In the genomic region with DNA sequence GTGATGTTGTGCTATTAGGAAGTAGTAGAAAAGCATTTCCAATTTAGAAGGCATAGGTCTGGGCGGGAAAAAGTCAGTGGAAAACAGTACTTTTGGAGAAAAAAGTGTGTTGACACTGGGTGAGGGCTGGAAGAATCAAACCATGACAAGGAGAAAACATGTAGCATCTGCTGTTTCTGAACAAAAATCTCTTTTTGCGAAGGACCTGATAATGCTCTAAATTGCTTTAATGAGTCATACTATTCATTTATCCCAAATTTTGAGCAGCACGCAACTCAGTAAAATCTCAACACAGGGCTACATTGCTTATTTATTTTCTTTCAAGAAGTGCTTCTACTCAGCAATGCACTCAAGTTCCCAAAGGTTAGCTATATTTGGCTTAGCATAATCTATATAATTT, we compare ENCODE assay signal across 19 cellular contexts.
DNase-seq lines count a peak whose midpoint lies in the region; ATAC-seq and TF ChIP-seq lines count a peak whose summit lies in the region.
"Had no signal": no experiment of that assay in that cellular context is flagged by ENCODE, and none has a peak within 500 bp of the region (broad histone marks: within the 10 kb centered on the region; RNA-seq: fewer than 3 reads in every experiment).

No MANE protein-coding gene starts in this region.

- intact Hi-C loops in Right ventricle myocardium inferior (cut with DNase I) = no loop called here
- intact Hi-C loops in cardiac septum (cut with DNase I) = no loop called here
- intact Hi-C loops in left ventricle myocardium inferior (cut with micrococcal nuclease) = no loop called here
- intact Hi-C loops in uterus (cut with DNase I; ENCODE audit: low total_unique reads) = no loop called here
- intact Hi-C loops in esophagus squamous epithelium (cut with DNase I) = no loop called here

- ATAC-seq in Right ventricle myocardium inferior = peak; percentile 82
- ATAC-seq: A549, GM23338, HCT116, HepG2 had no signal

- DNase-seq in Right ventricle myocardium inferior (ENCODE audit: missing footprints) (no peak), cardiac septum (ENCODE audit: low spot score) (no peak), left ventricle myocardium inferior (no peak), mesothelial cell of epicardium (ENCODE audit: low spot score in 2 of 2, unreplicated experiment in 2 of 2) (no peak), SJCRH30 (no peak), uterus (no peak), esophagus squamous epithelium (lab: John Stamatoyannopoulos, UW) (no peak)
- DNase-seq: AML-193; Caco-2; CD4-positive, alpha-beta T cell; H7; HFFc6 had no signal

- H3K4me3 ChIP-seq in left ventricle myocardium inferior (no peak overlapping the region), SJCRH30 (no peak overlapping the region), uterus (no peak overlapping the region), esophagus squamous epithelium (no peak overlapping the region)
- H3K4me3 ChIP-seq: A549, GM23338 had no signal

- H3K9me3 Mint-ChIP-seq in mesothelial cell of epicardium = peaks cover 8% of the 10 kb centered on the region
- H3K9me3 Mint-ChIP-seq: CD4-positive, alpha-beta T cell; GM23338 had no signal

- no peak overlapping the region for H3K4me3 Mint-ChIP-seq in mesothelial cell of epicardium
- H3K4me3 Mint-ChIP-seq: CD4-positive, alpha-beta T cell; GM23338; HFFc6; IgD-negative memory B cell had no signal

- H3K27me3 Mint-ChIP-seq in mesothelial cell of epicardium (ENCODE audit: low read depth) = no peaks in the 10 kb centered on the region
- H3K27me3 Mint-ChIP-seq: IgD-negative memory B cell had no signal

- TF ChIP-seq CTCF in left ventricle myocardium inferior (IDR thresholded peaks at IDR 0.05; ENCODE audit: borderline replicate concordance) = no peak
- no peak for TF ChIP-seq CTCF in mesothelial cell of epicardium (IDR thresholded peaks at IDR 0.05; ENCODE audit: unreplicated experiment)
- no peak for TF ChIP-seq CTCF in uterus (IDR thresholded peaks at IDR 0.05)
- no peak for TF ChIP-seq CTCF in esophagus squamous epithelium (IDR thresholded peaks at IDR 0.05)

- H3K4me1 Mint-ChIP-seq in mesothelial cell of epicardium = peaks cover 34% of the 10 kb centered on the region
- H3K4me1 Mint-ChIP-seq: GM23338 had no signal

- peak overlapping the region; percentile 43 for H3K27ac Mint-ChIP-seq in mesothelial cell of epicardium
- H3K27ac Mint-ChIP-seq: CD4-positive, alpha-beta T cell; GM23338; HFFc6; IgD-negative memory B cell had no signal

- 85 to 87% methylated on average over 3 of the region's 3 CpGs for WGBS in esophagus squamous epithelium, 2 donors

- peak overlapping the region; percentile 31 for H3K27ac ChIP-seq in left ventricle myocardium inferior (replicated peaks)
- H3K27ac ChIP-seq in SJCRH30 = no peak overlapping the region
- H3K27ac ChIP-seq in uterus = no peak overlapping the region
- no peak overlapping the region for H3K27ac ChIP-seq in esophagus squamous epithelium
- H3K27ac ChIP-seq: 22Rv1, A549, C4-2B had no signal

- H3K36me3 ChIP-seq in left ventricle myocardium inferior = no peaks in the 10 kb centered on the region
- no peaks in the 10 kb centered on the region for H3K36me3 ChIP-seq in SJCRH30
- no peaks in the 10 kb centered on the region for H3K36me3 ChIP-seq in uterus
- H3K36me3 ChIP-seq in esophagus squamous epithelium = no peaks in the 10 kb centered on the region

- H3K27me3 ChIP-seq in left ventricle myocardium inferior (ENCODE audit: low read depth) (no peaks in the 10 kb centered on the region), SJCRH30 (no peaks in the 10 kb centered on the region; the same call in 1 of the 2 replicates), uterus (no peaks in the 10 kb centered on the region), esophagus squamous epithelium (no peaks in the 10 kb centered on the region)

- H3K9me3 ChIP-seq in left ventricle myocardium inferior (replicated peaks) = no peaks in the 10 kb centered on the region
- no peaks in the 10 kb centered on the region for H3K9me3 ChIP-seq in SJCRH30 (replicated peaks)
- no peaks in the 10 kb centered on the region for H3K9me3 ChIP-seq in uterus
- no peaks in the 10 kb centered on the region for H3K9me3 ChIP-seq in esophagus squamous epithelium
- H3K9me3 ChIP-seq: A549, Caco-2 had no signal

- peaks cover 8% of the 10 kb centered on the region for H3K36me3 Mint-ChIP-seq in mesothelial cell of epicardium

- TF ChIP-seq POLR2A in uterus (IDR thresholded peaks at IDR 0.05) (no peak), esophagus squamous epithelium (IDR thresholded peaks at IDR 0.05) (no peak)

- H3K4me1 ChIP-seq in left ventricle myocardium inferior = peaks cover 6% of the 10 kb centered on the region
- H3K4me1 ChIP-seq in SJCRH30 = no peaks in the 10 kb centered on the region
- H3K4me1 ChIP-seq in uterus = no peaks in the 10 kb centered on the region
- peaks cover 0 to 20% (median 0%) of the 10 kb centered on the region in 3 donors for H3K4me1 ChIP-seq in esophagus squamous epithelium
- H3K4me1 ChIP-seq: A549 had no signal
